In genomic region chr2:231737761-231738160, GRCh38 we compare ENCODE assay signal across 26 cellular contexts.
"Had no signal": no experiment of that assay in that cellular context is flagged by ENCODE, and none has a peak within 500 bp of the region (broad histone marks: within the 10 kb centered on the region; RNA-seq: fewer than 3 reads in every experiment).

No MANE protein-coding gene starts in this region.

- H3K27me3 ChIP-seq: body of pancreas, breast epithelium, cardiac muscle cell, colonic mucosa, heart left ventricle had no signal

- H3K36me3 ChIP-seq: breast epithelium, colonic mucosa had no signal

- DNase-seq: activated CD4-positive, alpha-beta T cell treated with anti-CD3 and anti-CD28 coated beads for 1 hour; activated CD4-positive, alpha-beta T cell treated with anti-CD3 and anti-CD28 coated beads for 4 hours; activated CD4-positive, alpha-beta T cell treated with anti-CD3 and anti-CD28 coated beads, Interleukin-2, amount 10 ng/mL, durations not matched to agents 7 days and 5 days; activated CD4-positive, alpha-beta T cell treated with anti-CD3 and anti-CD28 coated beads, Interleukin-2, amount 50 U/mL, for 48 hours; activated CD8-positive, alpha-beta memory T cell treated with anti-CD3 and anti-CD28 coated beads for 24 hours; activated CD8-positive, alpha-beta T cell treated with anti-CD3 and anti-CD28 coated beads for 36 hours; activated gamma-delta T cell treated with Interleukin-2 at 50 U/mL for 16 hours; activated naive CD4-positive, alpha-beta T cell treated with anti-CD3 and anti-CD28 coated beads, Interleukin-2, amount 50 U/mL, for 16 hours; activated naive CD4-positive, alpha-beta T cell treated with Interleukin-2 at 50 U/mL for 16 hours; activated T-cell treated with anti-CD3 and anti-CD28 coated beads, Interleukin-2, amount 50 U/mL, for 48 hours; amniotic stem cell; anterior cingulate cortex; body of pancreas; central memory CD4-positive, alpha-beta T cell; cerebellar nuclear complex; colonic mucosa; effector memory CD4-positive, alpha-beta T cell; endodermal cell; foreskin fibroblast; heart left ventricle; T-helper 2 cell had no signal

- ATAC-seq: activated CD8-positive, alpha-beta T cell treated with anti-CD3 and anti-CD28 coated beads for 36 hours; body of pancreas; esophagus mucosa; WTC11 had no signal

- H3K4me3 ChIP-seq: body of pancreas, breast epithelium, cardiac muscle cell, colonic mucosa, heart left ventricle had no signal

- H3K4me1 ChIP-seq: body of pancreas, breast epithelium, colonic mucosa, heart left ventricle had no signal

- H3K9me3 ChIP-seq: body of pancreas, breast epithelium, colonic mucosa, heart left ventricle had no signal

- H3K27ac ChIP-seq: body of pancreas, breast epithelium, cardiac muscle cell, colonic mucosa, heart left ventricle, VCaP had no signal
